ENCODE assay signal across 21 cellular contexts in genomic region chr1:29317063-29317915, GRCh38.
"Had no signal": no experiment of that assay in that cellular context is flagged by ENCODE, and none has a peak within 500 bp of the region (broad histone marks: within the 10 kb centered on the region; RNA-seq: fewer than 3 reads in every experiment).

No MANE protein-coding gene starts in this region.

- H3K9ac ChIP-seq: parathyroid adenoma had no signal

- H2AFZ ChIP-seq: parathyroid adenoma had no signal

- FAIRE-seq: frontal cortex, keratinocyte, urothelium cell line had no signal

- H3K79me2 ChIP-seq: parathyroid adenoma had no signal

- H3K36me3 ChIP-seq: neutrophil had no signal

- H3K27ac ChIP-seq: coronary artery, lower lobe of right lung, neutrophil, parathyroid adenoma, stomach, thyroid gland had no signal

- H3K4me2 ChIP-seq: smooth muscle cell had no signal

- H3K4me3 ChIP-seq: coronary artery, lower lobe of right lung, smooth muscle cell, stomach, thyroid gland had no signal

- ATAC-seq: left ventricle myocardium superior; lower lobe of right lung; naive thymus-derived CD8-positive, alpha-beta T cell; sciatic nerve; stimulated activated effector memory CD8-positive, alpha-beta T cell treated with anti-CD3 and anti-CD28 coated beads, Interleukin-12 subunit alpha, Interleukin-12 subunit beta, amount 100 ng/mL, for 72 hours had no signal

- H3K4me1 ChIP-seq: lower lobe of right lung, parathyroid adenoma, stomach, thyroid gland had no signal

- H3K9me3 ChIP-seq: lower lobe of right lung, neutrophil, stomach, thyroid gland had no signal

- H3K27me3 ChIP-seq: neutrophil, stomach, thyroid gland had no signal

- DNase-seq: hypothalamus; immature natural killer cell; left ventricle myocardium superior; lower lobe of right lung; naive thymus-derived CD8-positive, alpha-beta T cell; nephron progenitor cell; stimulated activated CD4-positive, alpha-beta T cell treated with anti-CD3 and anti-CD28 coated beads, Interleukin-12 subunit alpha, Interleukin-12 subunit beta, amount 100 ng/mL, for 4 hours; stimulated activated CD4-positive, alpha-beta T cell treated with anti-CD3 and anti-CD28 coated beads, Interleukin-2, amount 100 ng/mL, for 24 hours; stimulated activated CD4-positive, alpha-beta T cell treated with anti-CD3 and anti-CD28 coated beads, Interleukin-4, amount 100 ng/mL, for 24 hours; stimulated activated naive CD4-positive, alpha-beta T cell treated with Interleukin-2 at 50 U/mL for 16 hours; stomach; thyroid gland had no signal
